Comparison of ENCODE assay signal across 4 cellular contexts in genomic region chr12:34210183-34210582, GRCh38.
"Had no signal": no experiment of that assay in that cellular context is flagged by ENCODE, and none has a peak within 500 bp of the region (broad histone marks: within the 10 kb centered on the region; RNA-seq: fewer than 3 reads in every experiment).

No MANE protein-coding gene starts in this region.

- H3K4me2 ChIP-seq: GM23338 had no signal

- H3K4me1 Mint-ChIP-seq: GM23338, H9 had no signal

- H2AFZ ChIP-seq: GM23338 had no signal

- DNase-seq: H9, HCEC 1CT, IMR-90 had no signal

- ATAC-seq: GM23338 had no signal

- H3K4me3 ChIP-seq: GM23338 had no signal

- H3K4me3 Mint-ChIP-seq: GM23338, H9 had no signal

- H3K27ac Mint-ChIP-seq: GM23338, H9 had no signal
